ENCODE assay signal across 15 cellular contexts in the genomic region with DNA sequence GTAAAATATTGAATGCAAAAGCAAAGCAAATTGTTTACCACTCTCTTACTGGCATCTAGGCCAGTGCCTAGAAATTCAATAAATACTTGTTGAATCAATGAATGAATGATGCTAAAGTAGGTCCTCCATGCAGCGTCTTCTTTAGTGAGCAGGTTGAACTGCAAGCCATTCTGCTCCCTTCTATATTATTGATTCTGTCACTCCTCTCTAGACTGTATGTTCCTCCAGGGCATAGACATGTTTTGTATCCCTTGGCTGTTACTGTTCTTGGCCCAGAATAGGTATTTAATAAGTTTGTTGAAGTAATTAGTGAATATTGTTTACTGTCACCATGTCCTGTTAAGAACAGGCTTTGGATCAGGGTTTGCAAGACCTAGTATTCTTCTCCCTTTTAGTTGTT. TPM values are rescaled to one million over a fixed set of nuclear protein-coding genes. Genes with fewer than 3 reads are reported as not detected.
DNase-seq lines count a peak whose midpoint lies in the region; ATAC-seq and TF ChIP-seq lines count a peak whose summit lies in the region.
"Had no signal": no experiment of that assay in that cellular context is flagged by ENCODE, and none has a peak within 500 bp of the region (broad histone marks: within the 10 kb centered on the region; RNA-seq: fewer than 3 reads in every experiment).

No MANE protein-coding gene starts in this region.

- intact Hi-C loops in Panc1 (cut with micrococcal nuclease; ENCODE audit: unreplicated experiment), result no loop called here
- intact Hi-C loops in transverse colon (cut with DNase I; ENCODE audit: low total_unique reads), result no loop called here

- 79 to 86% methylated on average over 1 of the region's 1 CpG for WGBS in transverse colon (ENCODE audit: low coverage in 1 of 2), 2 donors

- H3K36me3 ChIP-seq in Panc1 (ENCODE audit: control insufficient read depth, insufficient read depth, low read length), result no peaks in the 10 kb centered on the region
- no peaks in the 10 kb centered on the region for H3K36me3 ChIP-seq in brain microvascular endothelial cell (replicated peaks)
- H3K36me3 ChIP-seq in muscle layer of colon (ENCODE audit: insufficient read depth, low read length), result no peaks in the 10 kb centered on the region
- no peaks in the 10 kb centered on the region for H3K36me3 ChIP-seq in transverse colon

- no peak for TF ChIP-seq POLR2A in transverse colon (IDR thresholded peaks at IDR 0.05)

- H3K9me3 ChIP-seq in Panc1 (ENCODE audit: control insufficient read depth, insufficient read depth, low read depth, low read length), result no peaks in the 10 kb centered on the region
- H3K9me3 ChIP-seq in muscle layer of colon (ENCODE audit: low read length), result no peaks in the 10 kb centered on the region
- no peaks in the 10 kb centered on the region for H3K9me3 ChIP-seq in transverse colon
- H3K9me3 ChIP-seq: esophagus squamous epithelium, suprapubic skin had no signal

- H3K4me3 ChIP-seq in Panc1 (ENCODE audit: low read depth in 2 of 2, low read length in 2 of 2) (no peak overlapping the region), brain microvascular endothelial cell (ENCODE audit: low read depth, low read length) (no peak overlapping the region), muscle layer of colon (ENCODE audit: low read depth in 1 of 2, low read length in 2 of 2) (no peak overlapping the region), transverse colon (no peak overlapping the region)
- H3K4me3 ChIP-seq: esophagus squamous epithelium, suprapubic skin had no signal

- H3K4me1 ChIP-seq in Panc1 (ENCODE audit: control insufficient read depth, insufficient read depth, low read length) (peaks cover 11% of the 10 kb centered on the region), muscle layer of colon (ENCODE audit: insufficient read depth, low read length) (peaks cover 28% of the 10 kb centered on the region), transverse colon (peaks cover 6 to 15% (median 14%) of the 10 kb centered on the region in 4 donors)

- POLR2A ChIA-PET in Panc1 (lab: Charles Lee), result no interaction called here

- no peak for TF ChIP-seq EP300 in transverse colon (IDR thresholded peaks at IDR 0.05; ENCODE audit: low read depth)

- TF ChIP-seq CTCF in Panc1 (IDR thresholded peaks at IDR 0.05), result no peak
- TF ChIP-seq CTCF in brain microvascular endothelial cell (IDR thresholded peaks at IDR 0.05; ENCODE audit: low read depth, low read length, missing control alignments), result no peak
- no peak for TF ChIP-seq CTCF in transverse colon (IDR thresholded peaks at IDR 0.05)

- no TSS peak for BruUV-seq in Panc1 (replicated peaks; lab: Mats Ljungman, UMichigan)

- in situ Hi-C loops in Panc1 (cut with HindIII; ENCODE audit: low pct_unique_long_range_greater_than_20kb, low sequenced_read_pairs), result no loop called here
- in situ Hi-C loops in brain microvascular endothelial cell (cut with HindIII; ENCODE audit: low pct_ligation_motif_present, low sequenced_read_pairs), result no loop called here
- in situ Hi-C loops in transverse colon (cut with MboI; ENCODE audit: low pct_ligation_motif_present in 1 of 4, low pct_unique_long_range_greater_than_20kb in 1 of 4, low sequenced_read_pairs in 3 of 4), result no loop called here

- H3K27ac ChIP-seq in Panc1 (ENCODE audit: low read length) (no peak overlapping the region), brain microvascular endothelial cell (peak overlapping the region; percentile 89), muscle layer of colon (ENCODE audit: low read depth, low read length) (peak overlapping the region; percentile 63), transverse colon (peak overlapping the region; percentile 39 to 57 (median 52))
- H3K27ac ChIP-seq: esophagus squamous epithelium, suprapubic skin had no signal

- no peak overlapping the region for H3K9ac ChIP-seq in muscle layer of colon (ENCODE audit: low read length)

- no peaks in the 10 kb centered on the region for H3K27me3 ChIP-seq in Panc1 (ENCODE audit: control insufficient read depth, insufficient read depth, low read length)
- no peaks in the 10 kb centered on the region for H3K27me3 ChIP-seq in brain microvascular endothelial cell (replicated peaks)
- no peaks in the 10 kb centered on the region for H3K27me3 ChIP-seq in muscle layer of colon (ENCODE audit: control insufficient read depth in 1 of 2, insufficient read depth in 2 of 2, low read length in 2 of 2)
- H3K27me3 ChIP-seq in transverse colon, result no peaks in the 10 kb centered on the region
- H3K27me3 ChIP-seq: esophagus squamous epithelium, suprapubic skin had no signal

- ATAC-seq in Panc1 (peak; percentile 56), HG03159 (IDR thresholded peaks at IDR 0.05; ENCODE audit: unreplicated experiment) (no peak)

- DNase-seq in Panc1 (ENCODE audit: low read depth, low spot score) (no peak), brain microvascular endothelial cell (no peak), transverse colon (no peak), NK-92 (lab: John Stamatoyannopoulos, UW; ENCODE audit: unreplicated experiment) (no peak), DMS153 (lab: John Stamatoyannopoulos, UW) (no peak)
- DNase-seq: activated CD4-positive, alpha-beta T cell treated with anti-CD3 and anti-CD28 coated beads for 48 hours; activated naive CD4-positive, alpha-beta T cell treated with anti-CD3 and anti-CD28 coated beads, Interleukin-2, amount 50 U/mL, for 16 hours; activated T-cell treated with anti-CD3 and anti-CD28 coated beads for 4 hours; esophagus squamous epithelium; hippocampal formation; NCI-H1930; stimulated activated CD4-positive, alpha-beta T cell treated with anti-CD3 and anti-CD28 coated beads, Interleukin-4, amount 100 ng/mL, for 24 hours had no signal

- CTCF ChIA-PET in Panc1 (lab: Charles Lee), result no interaction called here

RNA-seq across cellular contexts. Expression of a gene that starts 43.7 kb away (rescaled TPM):
- 85.5 TPM for total RNA-seq in Panc1 (2021; ENCODE audit: unreplicated experiment)
- 63.5 TPM for polyA plus RNA-seq in Panc1 (2012; ENCODE audit: insufficient read length)
- 10 to 100 TPM; 56.1 to 82.1 (median 65.4) TPM for total RNA-seq in transverse colon
